ENCODE assay signal across 9 cellular contexts in the genomic region with DNA sequence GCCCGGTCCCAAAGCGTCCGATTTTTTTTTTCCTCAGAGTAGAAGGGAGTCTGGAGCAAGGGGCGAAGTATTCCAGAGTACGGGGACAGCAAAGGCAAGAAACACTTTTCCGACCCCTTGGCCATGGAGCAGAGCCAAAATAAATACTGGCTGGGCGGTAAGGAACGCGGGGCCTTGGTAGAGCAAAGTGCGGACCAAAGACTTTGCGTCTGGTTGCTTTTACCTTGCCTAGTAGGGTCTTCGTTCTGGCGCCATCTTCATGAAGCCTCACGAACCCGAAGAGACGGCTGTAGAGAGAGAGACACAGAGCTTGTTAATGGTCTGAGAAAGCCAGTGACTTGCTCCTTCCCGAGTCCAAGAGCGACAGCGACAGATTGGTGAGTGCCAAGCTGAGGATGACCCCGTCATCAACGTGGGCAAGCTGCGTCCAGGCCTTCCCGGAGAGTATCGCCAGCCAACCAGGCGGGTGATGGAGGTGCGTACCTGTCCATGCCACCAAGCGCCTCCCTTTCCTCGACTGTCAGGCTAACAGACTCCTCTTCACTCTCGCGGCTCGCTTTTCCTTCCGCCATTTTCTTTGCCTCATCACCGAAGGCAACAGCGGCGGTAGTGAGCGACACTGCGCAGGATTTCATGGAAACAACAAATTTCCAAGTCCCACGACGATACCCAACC. TPM values are rescaled to one million over a fixed set of nuclear protein-coding genes. Genes with fewer than 3 reads are reported as not detected.
DNase-seq lines count a peak whose midpoint lies in the region; ATAC-seq and TF ChIP-seq lines count a peak whose summit lies in the region.
"Had no signal": no experiment of that assay in that cellular context is flagged by ENCODE, and none has a peak within 500 bp of the region (broad histone marks: within the 10 kb centered on the region; RNA-seq: fewer than 3 reads in every experiment).

No MANE protein-coding gene starts in this region.

- no peaks in the 10 kb centered on the region for H3K4me1 Mint-ChIP-seq in activated T-cell treated with anti-CD3 and anti-CD28 coated beads, Interleukin-2, amount 50 U/mL, for 72 hours (ENCODE audit: low read depth)
- H3K4me1 Mint-ChIP-seq in stimulated activated memory B cell treated with anti-CD40 and anti-IgM and Interleukin-4, amounts not matched to agents 10 μg/mL and 1 μg/mL and 100 μg/mL, for 72 hours = peaks cover 14% of the 10 kb centered on the region

- POLR2A ChIA-PET in A673 (lab: Charles Lee; ENCODE audit: low non-redundant PET) = no interaction called here

- CTCF ChIA-PET in mammary epithelial cell (lab: Charles Lee; ENCODE audit: low non-redundant PET) = no interaction called here
- CTCF ChIA-PET in A673 (lab: Charles Lee) = no interaction called here

- dilution Hi-C loops in mammary epithelial cell (cut with HindIII; ENCODE audit: low sequenced_read_pairs) = no loop called here

- no peaks in the 10 kb centered on the region for H3K27me3 Mint-ChIP-seq in activated T-cell treated with anti-CD3 and anti-CD28 coated beads, Interleukin-2, amount 50 U/mL, for 72 hours (ENCODE audit: low read depth)
- no peaks in the 10 kb centered on the region for H3K27me3 Mint-ChIP-seq in stimulated activated memory B cell treated with anti-CD40 and anti-IgM and Interleukin-4, amounts not matched to agents 10 μg/mL and 1 μg/mL and 100 μg/mL, for 72 hours

- no peaks in the 10 kb centered on the region for H3K9me3 Mint-ChIP-seq in activated T-cell treated with anti-CD3 and anti-CD28 coated beads, Interleukin-2, amount 50 U/mL, for 72 hours
- H3K9me3 Mint-ChIP-seq in stimulated activated memory B cell treated with anti-CD40 and anti-IgM and Interleukin-4, amounts not matched to agents 10 μg/mL and 1 μg/mL and 100 μg/mL, for 72 hours = no peaks in the 10 kb centered on the region

- H3K36me3 ChIP-seq in HUES64 (ENCODE audit: insufficient read depth, low read length) (peaks cover 21% of the 10 kb centered on the region), iPS DF 6.9 (ENCODE audit: control insufficient read depth, insufficient read depth, low read length) (no peaks in the 10 kb centered on the region), mammary epithelial cell (ENCODE audit: insufficient read depth, low read length) (no peaks in the 10 kb centered on the region), A673 (ENCODE audit: insufficient read depth, low read length, poor library complexity, severe bottlenecking) (no peaks in the 10 kb centered on the region)
- H3K36me3 ChIP-seq: cardiac muscle cell had no signal

- no peak for TF ChIP-seq CTCF in mammary epithelial cell (conservative IDR thresholded peaks at IDR 0.05 in 1 of 2, IDR thresholded peaks at IDR 0.05 in 1 of 2; ENCODE audit: extremely low read depth in 1 of 2, insufficient read depth in 1 of 2, low read depth in 1 of 2, low read length in 2 of 2)
- no peak for TF ChIP-seq CTCF in A673 (conservative IDR thresholded peaks at IDR 0.05; ENCODE audit: low read depth, low read length)

- BruUV-seq in mammary epithelial cell (replicated peaks; lab: Mats Ljungman, UMichigan) (no TSS peak), A673 (replicated peaks; lab: Mats Ljungman, UMichigan) (no TSS peak)

- WGBS in HUES64 = under 1% methylated on average over 39 of the region's 39 CpGs
- WGBS in iPS DF 6.9 (ENCODE audit: insufficient coverage, insufficient read length) = no CpG with 5 or more reads among the region's 39 CpGs
- no CpG with 5 or more reads among the region's 39 CpGs for WGBS in mammary epithelial cell (ENCODE audit: low coverage, missing lambda C conversion rate)

- H3K27ac Mint-ChIP-seq in activated T-cell treated with anti-CD3 and anti-CD28 coated beads, Interleukin-2, amount 50 U/mL, for 72 hours = peak overlapping the region; percentile 98
- peak overlapping the region; percentile 80 for H3K27ac Mint-ChIP-seq in stimulated activated memory B cell treated with anti-CD40 and anti-IgM and Interleukin-4, amounts not matched to agents 10 μg/mL and 1 μg/mL and 100 μg/mL, for 72 hours

- peak; percentile 26 for DNase-seq in COR-L47 (lab: John Stamatoyannopoulos, UW)
- peak in 1 of 2 donors; percentile 60 for DNase-seq in activated T-cell treated with anti-CD3 and anti-CD28 coated beads, Interleukin-2, amount 50 U/mL, for 72 hours
- DNase-seq in iPS DF 6.9 (ENCODE audit: low read depth, low spot score) = no peak
- DNase-seq in mammary epithelial cell = no peak
- no peak for DNase-seq in A673 (ENCODE audit: low spot score)

- no peak overlapping the region for H3K4me2 ChIP-seq in mammary epithelial cell (ENCODE audit: insufficient read depth, low read depth, low read length)

- no peak overlapping the region for H2AFZ ChIP-seq in mammary epithelial cell (ENCODE audit: low read depth, low read length)

- in situ Hi-C loops in mammary epithelial cell (cut with MboI; ENCODE audit: low sequenced_read_pairs in 2 of 2) = no loop called here

- H3K9ac ChIP-seq in HUES64 (ENCODE audit: low read depth, low read length) = peak overlapping the region; percentile 96
- no peak overlapping the region for H3K9ac ChIP-seq in mammary epithelial cell (ENCODE audit: insufficient read depth, low read length)

- ATAC-seq in activated T-cell treated with anti-CD3 and anti-CD28 coated beads, Interleukin-2, amount 50 U/mL, for 72 hours (replicated peaks in 1 of 2) = peak in 1 of 2 donors; percentile 66
- peak; percentile 75 for ATAC-seq in stimulated activated memory B cell treated with anti-CD40 and anti-IgM and Interleukin-4, amounts not matched to agents 10 μg/mL and 1 μg/mL and 100 μg/mL, for 72 hours
- no peak for ATAC-seq in HG03565 (IDR thresholded peaks at IDR 0.05; ENCODE audit: unreplicated experiment)

- intact Hi-C loops in mammary epithelial cell (cut with micrococcal nuclease) = no loop called here
- intact Hi-C loops in A673 (cut with micrococcal nuclease; ENCODE audit: unreplicated experiment) = no loop called here

- no peaks in the 10 kb centered on the region for H3K4me1 ChIP-seq in HUES64 (ENCODE audit: insufficient read depth, low read length)
- no peaks in the 10 kb centered on the region; the same call in 1 of the 2 replicates for H3K4me1 ChIP-seq in iPS DF 6.9 (ENCODE audit: control insufficient read depth, insufficient read depth, low read length)
- H3K4me1 ChIP-seq in mammary epithelial cell (ENCODE audit: insufficient read depth, low read length) = no peaks in the 10 kb centered on the region
- no peaks in the 10 kb centered on the region for H3K4me1 ChIP-seq in A673 (ENCODE audit: insufficient read depth, low read length, poor library complexity, severe bottlenecking)

- peak overlapping the region in 1 of 2 donors; percentile 73 for H3K4me3 Mint-ChIP-seq in activated T-cell treated with anti-CD3 and anti-CD28 coated beads, Interleukin-2, amount 50 U/mL, for 72 hours
- H3K4me3 Mint-ChIP-seq in stimulated activated memory B cell treated with anti-CD40 and anti-IgM and Interleukin-4, amounts not matched to agents 10 μg/mL and 1 μg/mL and 100 μg/mL, for 72 hours = peak overlapping the region; percentile 80

- H3K9me3 ChIP-seq in HUES64 (ENCODE audit: insufficient read depth, low read depth, low read length) = no peaks in the 10 kb centered on the region
- no peaks in the 10 kb centered on the region for H3K9me3 ChIP-seq in iPS DF 6.9 (ENCODE audit: control insufficient read depth, insufficient read depth, low read length)
- no peaks in the 10 kb centered on the region for H3K9me3 ChIP-seq in mammary epithelial cell (replicated peaks; ENCODE audit: insufficient read depth, low read length)
- no peaks in the 10 kb centered on the region for H3K9me3 ChIP-seq in A673 (ENCODE audit: low read depth, low read length, poor library complexity, severe bottlenecking)

- H3K27ac ChIP-seq in HUES64 (ENCODE audit: low read depth, low read length) = peak overlapping the region; percentile 88
- no peak overlapping the region for H3K27ac ChIP-seq in iPS DF 6.9 (ENCODE audit: low read length)
- H3K27ac ChIP-seq in mammary epithelial cell (ENCODE audit: insufficient read depth, low read depth, low read length) = no peak overlapping the region
- H3K27ac ChIP-seq in A673 (ENCODE audit: low read depth, low read length, poor library complexity, severe bottlenecking) = no peak overlapping the region
- H3K27ac ChIP-seq: cardiac muscle cell had no signal

- H3K79me2 ChIP-seq in mammary epithelial cell (ENCODE audit: insufficient read depth, low read length) = no peaks in the 10 kb centered on the region

- H4K20me1 ChIP-seq in mammary epithelial cell (ENCODE audit: insufficient read depth, low read length) = no peaks in the 10 kb centered on the region

- H3K4me3 ChIP-seq in HUES64 (ENCODE audit: low read length) (peak overlapping the region; percentile 95), iPS DF 6.9 (ENCODE audit: low read length) (peak overlapping the region; percentile 93; the same call in 1 of the 2 replicates), mammary epithelial cell (replicated peaks in 1 of 3; ENCODE audit: insufficient read depth in 1 of 3, low read depth in 2 of 3, low read length in 3 of 3) (no peak overlapping the region), A673 (ENCODE audit: low read depth, low read length, poor library complexity, severe bottlenecking) (no peak overlapping the region)
- H3K4me3 ChIP-seq: cardiac muscle cell had no signal

- peaks cover 0 to 8% of the 10 kb centered on the region in 2 donors for H3K36me3 Mint-ChIP-seq in activated T-cell treated with anti-CD3 and anti-CD28 coated beads, Interleukin-2, amount 50 U/mL, for 72 hours (ENCODE audit: insufficient read depth in 2 of 2)
- peaks cover 12% of the 10 kb centered on the region for H3K36me3 Mint-ChIP-seq in stimulated activated memory B cell treated with anti-CD40 and anti-IgM and Interleukin-4, amounts not matched to agents 10 μg/mL and 1 μg/mL and 100 μg/mL, for 72 hours

- no peaks in the 10 kb centered on the region for H3K27me3 ChIP-seq in HUES64 (ENCODE audit: insufficient read depth, low read length)
- no peaks in the 10 kb centered on the region for H3K27me3 ChIP-seq in iPS DF 6.9 (ENCODE audit: control insufficient read depth, insufficient read depth, low read length)
- H3K27me3 ChIP-seq in mammary epithelial cell (ENCODE audit: insufficient read depth, low read length) = no peaks in the 10 kb centered on the region
- no peaks in the 10 kb centered on the region for H3K27me3 ChIP-seq in A673 (replicated peaks; ENCODE audit: insufficient read depth, low read depth, low read length, poor library complexity)
- H3K27me3 ChIP-seq: cardiac muscle cell had no signal

RNA-seq across cellular contexts. Expression of a gene that starts 0.7 kb away (rescaled TPM):
- polyA plus RNA-seq in HUES64 (2013, experiment 1 of 2) = 7.8 TPM
- polyA plus RNA-seq in HUES64 (2013, experiment 2 of 2) = 9.7 TPM
- total RNA-seq in activated T-cell treated with anti-CD3 and anti-CD28 coated beads, Interleukin-2, amount 50 U/mL, for 72 hours = 10 to 100 TPM in 1 of 2 donors, not detected in 1; 30.8 TPM
- total RNA-seq in mammary epithelial cell = not detected
- polyA plus RNA-seq in mammary epithelial cell = not detected
- polyA minus RNA-seq in mammary epithelial cell = not detected
- total RNA-seq in A673 (2021) = not detected in 2 replicates
- total RNA-seq: cardiac muscle cell had no signal
- polyA plus RNA-seq: cardiac muscle cell had no signal

Comparison
In these comparisons a context has a peak if more than half of its experiments do, and no peak if none do; other contexts are left out.
1. H3K4me3 ChIP-seq: peak in HUES64 (single experiment) and iPS DF 6.9 (single experiment); none in mammary epithelial cell (0 of 3) and A673 (single experiment).